Comparison of ENCODE assay signal across 15 cellular contexts in genomic region chr6:144879436-144879835, GRCh38.
"Had no signal": no experiment of that assay in that cellular context is flagged by ENCODE, and none has a peak within 500 bp of the region (broad histone marks: within the 10 kb centered on the region; RNA-seq: fewer than 3 reads in every experiment).

No MANE protein-coding gene starts in this region.

- H3K9ac ChIP-seq: neural progenitor cell had no signal

- H2AFZ ChIP-seq: neural progenitor cell had no signal

- ATAC-seq: activated CD4-positive, alpha-beta T cell treated with anti-CD3 and anti-CD28 coated beads for 36 hours; activated naive CD4-positive, alpha-beta T cell treated with anti-CD3 and anti-CD28 coated beads, Interleukin-2, amount 50 U/mL, for 72 hours; gastroesophageal sphincter; pancreas; stimulated activated memory B cell treated with anti-CD40 and anti-IgM and Interleukin-4, amounts not matched to agents 10 μg/mL and 1 μg/mL and 100 μg/mL, for 72 hours had no signal

- H3K27ac ChIP-seq: brain microvascular endothelial cell, gastroesophageal sphincter, neural progenitor cell, pancreas had no signal

- H3K27me3 ChIP-seq: brain microvascular endothelial cell, gastroesophageal sphincter, neural progenitor cell, pancreas had no signal

- H3K9me3 ChIP-seq: gastroesophageal sphincter, pancreas had no signal

- H3K4me1 ChIP-seq: gastroesophageal sphincter, neural progenitor cell, pancreas had no signal

- H3K36me3 ChIP-seq: brain microvascular endothelial cell, gastroesophageal sphincter, neural progenitor cell, pancreas had no signal

- H3K4me3 ChIP-seq: gastroesophageal sphincter, neural progenitor cell, pancreas had no signal

- FAIRE-seq: islet of Langerhans, pancreas had no signal

- H3K4me2 ChIP-seq: neural progenitor cell had no signal

- DNase-seq: activated CD4-positive, alpha-beta memory T cell treated with anti-CD3 and anti-CD28 coated beads, Interleukin-2, amount 10 ng/mL, durations not matched to agents 7 days and 5 days; activated CD4-positive, alpha-beta T cell treated with anti-CD3 and anti-CD28 coated beads for 36 hours; activated effector memory CD4-positive, alpha-beta T cell treated with anti-CD3 and anti-CD28 coated beads, Interleukin-2, amount 50 U/mL, for 16 hours; activated T-cell treated with anti-CD3 and anti-CD28 coated beads, Interleukin-2, amount 50 U/mL, for 24 hours; amygdala; brain microvascular endothelial cell; effector memory CD4-positive, alpha-beta T cell; midbrain; pancreas; T-helper 1 cell had no signal
